8 cellular contexts compared by ENCODE assay signal in genomic region chr7:151630349-151630748, GRCh38.
A peak's percentile ranks its signal among the peaks of the same experiment; 100 is the strongest.
DNase-seq lines count a peak whose midpoint lies in the region; ATAC-seq, FAIRE-seq and TF ChIP-seq lines count a peak whose summit lies in the region.

No MANE protein-coding gene starts in this region.

- H3K9me3 ChIP-seq in iPS-20b (ENCODE audit: insufficient read depth, low read depth, low read length): peaks cover 5% of the 10 kb centered on the region; the same call in 1 of the 2 replicates

- DNase-seq in stimulated activated naive CD8-positive, alpha-beta T cell treated with anti-CD3 and anti-CD28 coated beads, Interleukin-15, Interleukin-2, amounts not matched to agents 100 U/mL and 50 U/mL, for 24 hours: no peak
- no peak for DNase-seq in activated T-helper 2 cell treated with anti-CD3 and anti-CD28 coated beads, Interferon-gamma antibody, Interleukin-2, Interleukin-4, amounts not matched to agents 10 μg/mL and 5 μg/mL and 100 μg/mL, durations not matched to agents 14 hours and 24 hours and 36 hours (ENCODE audit: low spot score)
- DNase-seq in GM12892 (ENCODE audit: insufficient read length) (no peak), NOMO-1 treated with dmso at 0.1 percent for 144 hours (lab: John Stamatoyannopoulos, UW; ENCODE audit: unreplicated experiment) (no peak)

- H3K27me3 Mint-ChIP-seq in stimulated activated naive CD8-positive, alpha-beta T cell treated with anti-CD3 and anti-CD28 coated beads, Interleukin-15, Interleukin-2, amounts not matched to agents 100 ng/mL and 50 ng/mL, for 24 hours: no peaks in the 10 kb centered on the region
- no peaks in the 10 kb centered on the region for H3K27me3 Mint-ChIP-seq in activated T-helper 2 cell treated with anti-CD3 and anti-CD28 coated beads, Interferon-gamma antibody, Interleukin-2, Interleukin-4, amounts not matched to agents 10 μg/mL and 5 μg/mL and 100 μg/mL, durations not matched to agents 14 hours and 24 hours and 36 hours (ENCODE audit: low read depth)

- peak overlapping the region; percentile 76; the same call in 1 of the 2 replicates for H3K4me3 ChIP-seq in iPS-20b (ENCODE audit: low read length)
- peak overlapping the region; percentile 3 for H3K4me3 ChIP-seq in urinary bladder (ENCODE audit: low read depth, low read length)

- ATAC-seq in stimulated activated naive CD8-positive, alpha-beta T cell treated with anti-CD3 and anti-CD28 coated beads, Interleukin-15, Interleukin-2, amounts not matched to agents 100 U/mL and 50 U/mL, for 24 hours: no peak
- no peak for ATAC-seq in GM18502 (IDR thresholded peaks at IDR 0.05; ENCODE audit: poor library complexity, unreplicated experiment)

- H3K27ac Mint-ChIP-seq in stimulated activated naive CD8-positive, alpha-beta T cell treated with anti-CD3 and anti-CD28 coated beads, Interleukin-15, Interleukin-2, amounts not matched to agents 100 ng/mL and 50 ng/mL, for 24 hours: no peak overlapping the region
- no peak overlapping the region for H3K27ac Mint-ChIP-seq in activated T-helper 2 cell treated with anti-CD3 and anti-CD28 coated beads, Interferon-gamma antibody, Interleukin-2, Interleukin-4, amounts not matched to agents 10 μg/mL and 5 μg/mL and 100 μg/mL, durations not matched to agents 14 hours and 24 hours and 36 hours

- H3K27ac ChIP-seq in iPS-20b (ENCODE audit: low read length) (no peak overlapping the region), urinary bladder (ENCODE audit: low read depth) (no peak overlapping the region)

- peaks cover 44% of the 10 kb centered on the region for H3K27me3 ChIP-seq in iPS-20b (ENCODE audit: insufficient read depth, low read length)

- WGBS in urinary bladder: 77% methylated on average over 5 of the region's 5 CpGs

- no peak for TF ChIP-seq POLR2A in GM12892 (IDR thresholded peaks at IDR 0.05; ENCODE audit: low read depth, low read length)

- no peak overlapping the region for H3K9ac ChIP-seq in iPS-20b (ENCODE audit: low read depth, low read length)

- intact Hi-C loops in activated T-helper 2 cell treated with anti-CD3 and anti-CD28 coated beads, Interferon-gamma antibody, Interleukin-2, Interleukin-4, amounts not matched to agents 10 μg/mL and 5 μg/mL and 100 μg/mL, durations not matched to agents 14 hours and 24 hours and 36 hours (cut with micrococcal nuclease): loop anchor here (5.0 kb wide), 2 partner anchors 278 to 1047 kb away; partner anchors contain the start of gene XRCC2

- H3K4me3 Mint-ChIP-seq in stimulated activated naive CD8-positive, alpha-beta T cell treated with anti-CD3 and anti-CD28 coated beads, Interleukin-15, Interleukin-2, amounts not matched to agents 100 ng/mL and 50 ng/mL, for 24 hours: peak overlapping the region; percentile 84
- H3K4me3 Mint-ChIP-seq in activated T-helper 2 cell treated with anti-CD3 and anti-CD28 coated beads, Interferon-gamma antibody, Interleukin-2, Interleukin-4, amounts not matched to agents 10 μg/mL and 5 μg/mL and 100 μg/mL, durations not matched to agents 14 hours and 24 hours and 36 hours (ENCODE audit: low read depth): peak overlapping the region; percentile 85

- peaks cover 32% of the 10 kb centered on the region for H3K4me1 Mint-ChIP-seq in stimulated activated naive CD8-positive, alpha-beta T cell treated with anti-CD3 and anti-CD28 coated beads, Interleukin-15, Interleukin-2, amounts not matched to agents 100 ng/mL and 50 ng/mL, for 24 hours (ENCODE audit: low read depth)
- H3K4me1 Mint-ChIP-seq in activated T-helper 2 cell treated with anti-CD3 and anti-CD28 coated beads, Interferon-gamma antibody, Interleukin-2, Interleukin-4, amounts not matched to agents 10 μg/mL and 5 μg/mL and 100 μg/mL, durations not matched to agents 14 hours and 24 hours and 36 hours (ENCODE audit: low read depth): peaks cover 16% of the 10 kb centered on the region

- FAIRE-seq in GM12892 (lab: Jason Lieb, UNC): no peak

- no peaks in the 10 kb centered on the region for H3K9me3 Mint-ChIP-seq in stimulated activated naive CD8-positive, alpha-beta T cell treated with anti-CD3 and anti-CD28 coated beads, Interleukin-15, Interleukin-2, amounts not matched to agents 100 ng/mL and 50 ng/mL, for 24 hours
- peaks cover 6% of the 10 kb centered on the region for H3K9me3 Mint-ChIP-seq in activated T-helper 2 cell treated with anti-CD3 and anti-CD28 coated beads, Interferon-gamma antibody, Interleukin-2, Interleukin-4, amounts not matched to agents 10 μg/mL and 5 μg/mL and 100 μg/mL, durations not matched to agents 14 hours and 24 hours and 36 hours

- H3K36me3 ChIP-seq in iPS-20b (ENCODE audit: insufficient read depth, low read depth, low read length) (no peaks in the 10 kb centered on the region), urinary bladder (ENCODE audit: insufficient read depth) (no peaks in the 10 kb centered on the region)

- H3K4me1 ChIP-seq in iPS-20b (ENCODE audit: insufficient read depth, low read length) (peaks cover 20% of the 10 kb centered on the region), urinary bladder (ENCODE audit: insufficient read depth) (no peaks in the 10 kb centered on the region)

- peaks cover 2% of the 10 kb centered on the region for H3K36me3 Mint-ChIP-seq in stimulated activated naive CD8-positive, alpha-beta T cell treated with anti-CD3 and anti-CD28 coated beads, Interleukin-15, Interleukin-2, amounts not matched to agents 100 ng/mL and 50 ng/mL, for 24 hours (ENCODE audit: low read depth)
- peaks cover 5% of the 10 kb centered on the region for H3K36me3 Mint-ChIP-seq in activated T-helper 2 cell treated with anti-CD3 and anti-CD28 coated beads, Interferon-gamma antibody, Interleukin-2, Interleukin-4, amounts not matched to agents 10 μg/mL and 5 μg/mL and 100 μg/mL, durations not matched to agents 14 hours and 24 hours and 36 hours (ENCODE audit: low read depth)
